ENCODE assay signal across 9 cellular contexts in genomic region chr17:39701012-39701783, GRCh38. TPM values are rescaled to one million over a fixed set of nuclear protein-coding genes. Genes with fewer than 3 reads are reported as not detected.
DNase-seq lines count a peak whose midpoint lies in the region; ATAC-seq and TF ChIP-seq lines count a peak whose summit lies in the region.
"Had no signal": no experiment of that assay in that cellular context is flagged by ENCODE, and none has a peak within 500 bp of the region (broad histone marks: within the 10 kb centered on the region; RNA-seq: fewer than 3 reads in every experiment).

No MANE protein-coding gene starts in this region.

- TF ChIP-seq CTCF in Caco-2 (IDR thresholded peaks at IDR 0.05; ENCODE audit: insufficient read depth in 1 of 2, low read depth in 1 of 2, low read length in 1 of 2, severe bottlenecking in 1 of 2, unreplicated experiment in 1 of 2) (no peak), progenitor cell of endocrine pancreas (IDR thresholded peaks at IDR 0.05; ENCODE audit: unreplicated experiment) (no peak), adrenal gland (IDR thresholded peaks at IDR 0.05) (no peak)

- H3K36me3 Mint-ChIP-seq in Caco-2 (ENCODE audit: insufficient read depth, unreplicated experiment) (peaks cover 6% of the 10 kb centered on the region), progenitor cell of endocrine pancreas (ENCODE audit: insufficient read depth) (peaks cover 1% of the 10 kb centered on the region)
- no peaks in the 10 kb centered on the region for H3K36me3 Mint-ChIP-seq in activated naive CD8-positive, alpha-beta T cell treated with anti-CD3 and anti-CD28 coated beads for 36 hours
- H3K36me3 Mint-ChIP-seq in activated T-cell treated with anti-CD3 and anti-CD28 coated beads, Interleukin-2, amount 50 U/mL, for 4 hours (ENCODE audit: insufficient read depth): no peaks in the 10 kb centered on the region

- H3K4me3 Mint-ChIP-seq in Caco-2 (ENCODE audit: unreplicated experiment) (peak overlapping the region; percentile 99), progenitor cell of endocrine pancreas (ENCODE audit: low read depth) (peak overlapping the region; percentile 93)
- peak overlapping the region; percentile 5 for H3K4me3 Mint-ChIP-seq in activated naive CD8-positive, alpha-beta T cell treated with anti-CD3 and anti-CD28 coated beads for 36 hours
- H3K4me3 Mint-ChIP-seq in activated T-cell treated with anti-CD3 and anti-CD28 coated beads, Interleukin-2, amount 50 U/mL, for 4 hours: no peak overlapping the region

- intact Hi-C loops in Caco-2 (cut with micrococcal nuclease; ENCODE audit: unreplicated experiment): no loop called here
- intact Hi-C loops in adrenal gland (cut with DNase I): no loop called here

- BruUV-seq in Caco-2 (replicated peaks; lab: Mats Ljungman, UMichigan): TSS peak; percentile 47

- no peaks in the 10 kb centered on the region; the same call in 1 of the 2 replicates for H3K36me3 ChIP-seq in Caco-2 (ENCODE audit: control insufficient read depth, insufficient read depth, low read length)
- H3K36me3 ChIP-seq in iPS DF 6.9 (ENCODE audit: control insufficient read depth, insufficient read depth, low read length): no peaks in the 10 kb centered on the region
- no peaks in the 10 kb centered on the region for H3K36me3 ChIP-seq in adrenal gland (replicated peaks in 1 of 2)

- POLR2A ChIA-PET in Caco-2 (lab: Charles Lee): interaction anchor here (0.5 to 2.7 kb wide), 5 partner anchors 10 to 1444 kb away, joined by 3 to 22 read pairs (median 4); partner anchors contain the start of gene MIEN1

- TF ChIP-seq POLR2A in adrenal gland (IDR thresholded peaks at IDR 0.05): no peak

- H3K4me1 ChIP-seq in Caco-2 (peaks cover 58% of the 10 kb centered on the region), iPS DF 6.9 (ENCODE audit: control insufficient read depth, insufficient read depth, low read length) (peaks cover 22% of the 10 kb centered on the region), adrenal gland (replicated peaks in 1 of 2) (no peaks in the 10 kb centered on the region)

- H3K4me1 Mint-ChIP-seq in Caco-2 (ENCODE audit: low read depth, unreplicated experiment) (peaks cover 30% of the 10 kb centered on the region), progenitor cell of endocrine pancreas (ENCODE audit: low read depth) (peaks cover 49% of the 10 kb centered on the region)
- H3K4me1 Mint-ChIP-seq in activated naive CD8-positive, alpha-beta T cell treated with anti-CD3 and anti-CD28 coated beads for 36 hours: peaks cover 6% of the 10 kb centered on the region
- peaks cover 5% of the 10 kb centered on the region for H3K4me1 Mint-ChIP-seq in activated T-cell treated with anti-CD3 and anti-CD28 coated beads, Interleukin-2, amount 50 U/mL, for 4 hours (ENCODE audit: low read depth)

- no CpG with 5 or more reads among the region's 10 CpGs for WGBS in iPS DF 6.9 (ENCODE audit: insufficient coverage, insufficient read length)
- 44 to 56% (median 51%) methylated on average over 10 of the region's 10 CpGs for WGBS in adrenal gland, 4 donors

- DNase-seq in Caco-2 (peak; percentile 43 to 65), iPS DF 6.9 (ENCODE audit: low read depth, low spot score) (no peak), progenitor cell of endocrine pancreas (ENCODE audit: low spot score, unreplicated experiment) (no peak), NCI-H1417 treated with DMSO at 0.1 percent for 48 hours (lab: John Stamatoyannopoulos, UW) (no peak), GM19238 (ENCODE audit: insufficient read length, low spot score) (no peak), adrenal gland (no peak)
- DNase-seq in activated naive CD8-positive, alpha-beta T cell treated with anti-CD3 and anti-CD28 coated beads for 36 hours: no peak
- no peak for DNase-seq in activated T-cell treated with anti-CD3 and anti-CD28 coated beads, Interleukin-2, amount 50 U/mL, for 4 hours

- H3K27me3 Mint-ChIP-seq in Caco-2 (ENCODE audit: insufficient read depth, unreplicated experiment) (no peaks in the 10 kb centered on the region), progenitor cell of endocrine pancreas (no peaks in the 10 kb centered on the region)
- H3K27me3 Mint-ChIP-seq in activated naive CD8-positive, alpha-beta T cell treated with anti-CD3 and anti-CD28 coated beads for 36 hours: peaks cover 40% of the 10 kb centered on the region
- H3K27me3 Mint-ChIP-seq in activated T-cell treated with anti-CD3 and anti-CD28 coated beads, Interleukin-2, amount 50 U/mL, for 4 hours (ENCODE audit: low read depth): peaks cover 35% of the 10 kb centered on the region

- H3K9me3 ChIP-seq in Caco-2 (no peaks in the 10 kb centered on the region), iPS DF 6.9 (ENCODE audit: control insufficient read depth, insufficient read depth, low read length) (no peaks in the 10 kb centered on the region), adrenal gland (replicated peaks in 1 of 3) (no peaks in the 10 kb centered on the region)

- CTCF ChIA-PET in Caco-2 (lab: Charles Lee): interaction anchor here (0.7 to 2.5 kb wide), 6 partner anchors 13 to 80 kb away, joined by 3 to 20 read pairs (median 13); partner anchors contain the start of genes MIEN1 and PGAP3

- H3K27ac ChIP-seq in iPS DF 6.9 (ENCODE audit: low read length) (no peak overlapping the region), adrenal gland (peak overlapping the region in 1 of 5 donors; percentile 73)

- no peaks in the 10 kb centered on the region for H3K9me3 Mint-ChIP-seq in Caco-2 (ENCODE audit: unreplicated experiment)
- H3K9me3 Mint-ChIP-seq in activated naive CD8-positive, alpha-beta T cell treated with anti-CD3 and anti-CD28 coated beads for 36 hours: no peaks in the 10 kb centered on the region
- H3K9me3 Mint-ChIP-seq in progenitor cell of endocrine pancreas (ENCODE audit: low read depth): no peaks in the 10 kb centered on the region
- H3K9me3 Mint-ChIP-seq in activated T-cell treated with anti-CD3 and anti-CD28 coated beads, Interleukin-2, amount 50 U/mL, for 4 hours: no peaks in the 10 kb centered on the region

- no peak for ATAC-seq in activated T-cell treated with anti-CD3 and anti-CD28 coated beads, Interleukin-2, amount 50 U/mL, for 4 hours

- no peaks in the 10 kb centered on the region for H3K27me3 ChIP-seq in Caco-2 (replicated peaks; ENCODE audit: control insufficient read depth, insufficient read depth, low read length)
- H3K27me3 ChIP-seq in iPS DF 6.9 (ENCODE audit: control insufficient read depth, insufficient read depth, low read length): no peaks in the 10 kb centered on the region
- H3K27me3 ChIP-seq in adrenal gland: peaks cover 16% of the 10 kb centered on the region

- H3K4me3 ChIP-seq in Caco-2 (ENCODE audit: low read depth, low read length) (peak overlapping the region; percentile 84), iPS DF 6.9 (ENCODE audit: low read length) (peak overlapping the region; percentile 98), adrenal gland (peak overlapping the region in 1 of 4 donors; percentile 62)

- peak overlapping the region; percentile 98 for H3K27ac Mint-ChIP-seq in Caco-2 (ENCODE audit: unreplicated experiment)
- no peak overlapping the region for H3K27ac Mint-ChIP-seq in activated naive CD8-positive, alpha-beta T cell treated with anti-CD3 and anti-CD28 coated beads for 36 hours
- peak overlapping the region; percentile 77 for H3K27ac Mint-ChIP-seq in progenitor cell of endocrine pancreas

RNA-seq across cellular contexts. Expression of gene ERBB2, which starts 1.3 kb away (rescaled TPM):
- total RNA-seq in Caco-2 (2022) (121 and 124 TPM in 2 replicates), progenitor cell of endocrine pancreas (136 and 152 TPM in 2 replicates), adrenal gland (10 to 100 TPM in 6 of 8 donors, 1 to 10 TPM in 2; 7.4 to 16.9 (median 12.4) TPM)
- 1 to 10 TPM; 3.8 to 4.3 TPM for total RNA-seq in activated naive CD8-positive, alpha-beta T cell treated with anti-CD3 and anti-CD28 coated beads for 36 hours
- total RNA-seq in activated T-cell treated with anti-CD3 and anti-CD28 coated beads, Interleukin-2, amount 50 U/mL, for 4 hours: 1 to 10 TPM; 2.3 to 3.4 (median 2.9) TPM
- 10 to 100 TPM in 1 of 3 donors, 1 to 10 TPM in 2; 4.8 to 12.3 (median 8.3) TPM for polyA plus RNA-seq in adrenal gland

RNA-seq across cellular contexts. Expression of gene PGAP3, which starts 13.3 kb away (rescaled TPM):
- total RNA-seq in Caco-2 (2022) (14.7 and 17.4 TPM in 2 replicates), progenitor cell of endocrine pancreas (38.7 and 40.1 TPM in 2 replicates), adrenal gland (10 to 100 TPM; 19.3 to 35.1 (median 22.8) TPM)
- total RNA-seq in activated naive CD8-positive, alpha-beta T cell treated with anti-CD3 and anti-CD28 coated beads for 36 hours: 1 to 10 TPM; 7.8 to 8.9 TPM
- 10 to 100 TPM; 14.6 to 16.5 (median 16.3) TPM for total RNA-seq in activated T-cell treated with anti-CD3 and anti-CD28 coated beads, Interleukin-2, amount 50 U/mL, for 4 hours
- polyA plus RNA-seq in adrenal gland: 10 to 100 TPM in 2 of 3 donors, 1 to 10 TPM in 1; 7.6 to 24.2 (median 23.0) TPM

RNA-seq across cellular contexts. Expression of gene MIEN1, which starts 29.1 kb away (rescaled TPM):
- total RNA-seq in Caco-2 (2022) (42.9 and 46.3 TPM in 2 replicates), progenitor cell of endocrine pancreas (43.4 and 48.0 TPM in 2 replicates), adrenal gland (100 to 1,000 TPM in 1 of 8 donors, 10 to 100 TPM in 7; 41.9 to 210 (median 46.7) TPM)
- 10 to 100 TPM; 30.7 to 33.3 TPM for total RNA-seq in activated naive CD8-positive, alpha-beta T cell treated with anti-CD3 and anti-CD28 coated beads for 36 hours
- 10 to 100 TPM; 43.2 to 48.6 (median 45.7) TPM for total RNA-seq in activated T-cell treated with anti-CD3 and anti-CD28 coated beads, Interleukin-2, amount 50 U/mL, for 4 hours
- polyA plus RNA-seq in adrenal gland: 100 to 1,000 TPM in 2 of 3 donors, 10 to 100 TPM in 1; 79.9 to 130 (median 108) TPM

RNA-seq across cellular contexts. Expression of gene PNMT, which starts 32.9 kb away (rescaled TPM):
- total RNA-seq in Caco-2 (2022): not detected in 2 replicates
- total RNA-seq in activated naive CD8-positive, alpha-beta T cell treated with anti-CD3 and anti-CD28 coated beads for 36 hours: not detected
- total RNA-seq in progenitor cell of endocrine pancreas: 2.5 and 3.1 TPM in 2 replicates
- total RNA-seq in activated T-cell treated with anti-CD3 and anti-CD28 coated beads, Interleukin-2, amount 50 U/mL, for 4 hours: not detected
- 100 to 1,000 TPM in 3 of 8 donors, 10 to 100 TPM in 1, 1 to 10 TPM in 2, under 1 TPM in 1, not detected in 1; 0.47 to 366 (median 11.4) TPM for total RNA-seq in adrenal gland
- polyA plus RNA-seq in adrenal gland: 100 to 1,000 TPM; 185 to 593 (median 477) TPM
- polyA plus RNA-seq: IgD-negative memory B cell had no signal

RNA-seq across cellular contexts. Expression of gene TCAP, which starts 36.0 kb away (rescaled TPM):
- total RNA-seq in Caco-2 (2022): 1.6 TPM in 2 replicates
- under 1 TPM; 0.78 to 0.89 TPM for total RNA-seq in activated naive CD8-positive, alpha-beta T cell treated with anti-CD3 and anti-CD28 coated beads for 36 hours
- total RNA-seq in progenitor cell of endocrine pancreas: 1.8 and 2.7 TPM in 2 replicates
- 1 to 10 TPM in 2 of 3 donors, under 1 TPM in 1; 0.73 to 1.4 (median 1.4) TPM for total RNA-seq in activated T-cell treated with anti-CD3 and anti-CD28 coated beads, Interleukin-2, amount 50 U/mL, for 4 hours
- 10 to 100 TPM in 1 of 8 donors, 1 to 10 TPM in 4, under 1 TPM in 2, not detected in 1; 0.78 to 13.6 (median 1.5) TPM for total RNA-seq in adrenal gland
- polyA plus RNA-seq in adrenal gland: 10 to 100 TPM in 1 of 3 donors, 1 to 10 TPM in 1, under 1 TPM in 1; 0.92 to 13.4 (median 2.9) TPM
- polyA plus RNA-seq: IgD-negative memory B cell had no signal

Comparison
In these comparisons a context has a peak if more than half of its experiments do, and no peak if none do; other contexts are left out.
1. DNase-seq: peak in Caco-2 (2 of 2); none in activated naive CD8-positive, alpha-beta T cell treated with anti-CD3 and anti-CD28 coated beads for 36 hours (single experiment), iPS DF 6.9 (single experiment), progenitor cell of endocrine pancreas (single experiment), activated T-cell treated with anti-CD3 and anti-CD28 coated beads, Interleukin-2, amount 50 U/mL, for 4 hours (single experiment), NCI-H1417 treated with DMSO at 0.1 percent for 48 hours (single experiment), GM19238 (single experiment) and adrenal gland (0 of 7).